In genomic region chr14:23071244-23071974, GRCh38 we compare ENCODE assay signal across 1 cellular context.
TF ChIP-seq lines count a peak whose summit lies in the region.

No MANE protein-coding gene starts in this region.

TF ChIP-seq in HepG2, 621 proteins besides CTCF, POLR2A, EP300 and RAD21 (continued from another document and continues in another):
- TF ChIP-seq, protein P1, sequence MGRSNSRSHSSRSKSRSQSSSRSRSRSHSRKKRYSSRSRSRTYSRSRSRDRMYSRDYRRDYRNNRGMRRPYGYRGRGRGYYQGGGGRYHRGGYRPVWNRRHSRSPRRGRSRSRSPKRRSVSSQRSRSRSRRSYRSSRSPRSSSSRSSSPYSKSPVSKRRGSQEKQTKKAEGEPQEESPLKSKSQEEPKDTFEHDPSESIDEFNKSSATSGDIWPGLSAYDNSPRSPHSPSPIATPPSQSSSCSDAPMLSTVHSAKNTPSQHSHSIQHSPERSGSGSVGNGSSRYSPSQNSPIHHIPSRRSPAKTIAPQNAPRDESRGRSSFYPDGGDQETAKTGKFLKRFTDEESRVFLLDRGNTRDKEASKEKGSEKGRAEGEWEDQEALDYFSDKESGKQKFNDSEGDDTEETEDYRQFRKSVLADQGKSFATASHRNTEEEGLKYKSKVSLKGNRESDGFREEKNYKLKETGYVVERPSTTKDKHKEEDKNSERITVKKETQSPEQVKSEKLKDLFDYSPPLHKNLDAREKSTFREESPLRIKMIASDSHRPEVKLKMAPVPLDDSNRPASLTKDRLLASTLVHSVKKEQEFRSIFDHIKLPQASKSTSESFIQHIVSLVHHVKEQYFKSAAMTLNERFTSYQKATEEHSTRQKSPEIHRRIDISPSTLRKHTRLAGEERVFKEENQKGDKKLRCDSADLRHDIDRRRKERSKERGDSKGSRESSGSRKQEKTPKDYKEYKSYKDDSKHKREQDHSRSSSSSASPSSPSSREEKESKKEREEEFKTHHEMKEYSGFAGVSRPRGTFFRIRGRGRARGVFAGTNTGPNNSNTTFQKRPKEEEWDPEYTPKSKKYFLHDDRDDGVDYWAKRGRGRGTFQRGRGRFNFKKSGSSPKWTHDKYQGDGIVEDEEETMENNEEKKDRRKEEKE (IDR thresholded peaks at IDR 0.05), result no peak
- TF ChIP-seq ZNF879 (CRISPR knock-in tag; IDR thresholded peaks at IDR 0.05) (peak; percentile 94), SMAD3 (CRISPR knock-in tag; IDR thresholded peaks at IDR 0.05) (peak; percentile 90), ZNF10 (CRISPR knock-in tag; IDR thresholded peaks at IDR 0.05; ENCODE audit: borderline replicate concordance, low read depth) (no peak), ZNF282 (IDR thresholded peaks at IDR 0.05; ENCODE audit: partially characterized antibody) (no peak), FOXP4 (CRISPR knock-in tag; IDR thresholded peaks at IDR 0.05) (no peak; the same call in 1 of the 2 replicates), ZFP36L2 (CRISPR knock-in tag; IDR thresholded peaks at IDR 0.05) (peak; percentile 28; the same call in 1 of the 2 replicates), CERS6 (CRISPR knock-in tag; IDR thresholded peaks at IDR 0.05) (no peak), NRL (CRISPR knock-in tag; IDR thresholded peaks at IDR 0.05; ENCODE audit: borderline replicate concordance) (no peak; the same call in 1 of the 2 replicates), ZNF552 (CRISPR knock-in tag; IDR thresholded peaks at IDR 0.05; ENCODE audit: borderline replicate concordance) (0 out of 2 replicates have a peak, but pooled peaks have one; percentile 15), SOX13 (IDR thresholded peaks at IDR 0.05) (no peak), SOX13 (CRISPR knock-in tag; conservative IDR thresholded peaks at IDR 0.05 in 1 of 2, IDR thresholded peaks at IDR 0.05 in 1 of 2) (peak in 1 of 2 experiments; percentile 34; a peak in 2 of 4 replicates), ZNF503 (CRISPR knock-in tag; IDR thresholded peaks at IDR 0.05) (no peak; the same call in 1 of the 2 replicates), SSRP1 (CRISPR knock-in tag; IDR thresholded peaks at IDR 0.05) (peak; percentile 92), NFE2 (CRISPR knock-in tag; IDR thresholded peaks at IDR 0.05) (no peak), ZNF414 (CRISPR knock-in tag; IDR thresholded peaks at IDR 0.05) (peak; percentile 95), TOPORS (CRISPR knock-in tag; IDR thresholded peaks at IDR 0.05) (peak; percentile 93; the same call in 1 of the 2 replicates), ZNF572 (CRISPR knock-in tag; IDR thresholded peaks at IDR 0.05) (peak; percentile 88), ZNF343 (CRISPR knock-in tag; IDR thresholded peaks at IDR 0.05) (peak; percentile 56; the same call in 1 of the 2 replicates), MTA1 (CRISPR knock-in tag; IDR thresholded peaks at IDR 0.05; ENCODE audit: borderline replicate concordance) (peak; percentile 82; the same call in 1 of the 2 replicates), SNRNP70 (IDR thresholded peaks at IDR 0.05; ENCODE audit: low read depth, low read length) (no peak), MED1 (CRISPR knock-in tag; IDR thresholded peaks at IDR 0.05) (peak; percentile 70), GRHL1 (CRISPR knock-in tag; conservative IDR thresholded peaks at IDR 0.05) (no peak), SOX6 (IDR thresholded peaks at IDR 0.05) (no peak), SOX6 (CRISPR knock-in tag; IDR thresholded peaks at IDR 0.05) (peak; percentile 69; the same call in 1 of the 2 replicates), BRF2 (CRISPR knock-in tag; IDR thresholded peaks at IDR 0.05) (peak; percentile 88; the same call in 1 of the 2 replicates), ZNF605 (CRISPR knock-in tag; IDR thresholded peaks at IDR 0.05) (peak; percentile 97), MEIS2 (CRISPR knock-in tag; IDR thresholded peaks at IDR 0.05) (no peak; the same call in none of the 2 replicates), PAWR (CRISPR knock-in tag; IDR thresholded peaks at IDR 0.05; ENCODE audit: borderline replicate concordance) (peak; percentile 65; the same call in 1 of the 2 replicates), KDM1A (CRISPR knock-in tag; IDR thresholded peaks at IDR 0.05) (no peak), GTF3A (CRISPR knock-in tag; conservative IDR thresholded peaks at IDR 0.05) (peak; percentile 73; the same call in 1 of the 2 replicates), ZFYVE20 (CRISPR knock-in tag; IDR thresholded peaks at IDR 0.05; ENCODE audit: borderline replicate concordance, low read depth) (0 out of 2 replicates have a peak, but pooled peaks have one; percentile 47), PBX2 (CRISPR knock-in tag; IDR thresholded peaks at IDR 0.05) (no peak), TAF1 (CRISPR knock-in tag; IDR thresholded peaks at IDR 0.05) (peak; percentile 98), HNRNPLL (IDR thresholded peaks at IDR 0.05; ENCODE audit: low read depth, low read length, poor library complexity, severe bottlenecking) (peak; percentile 56), MTF2 (CRISPR knock-in tag; IDR thresholded peaks at IDR 0.05; ENCODE audit: borderline replicate concordance) (peak; percentile 78; the same call in 1 of the 2 replicates), ZNF326 (CRISPR knock-in tag; IDR thresholded peaks at IDR 0.05; ENCODE audit: borderline replicate concordance) (peak; percentile 81; the same call in 1 of the 2 replicates), RXRB (CRISPR knock-in tag; IDR thresholded peaks at IDR 0.05; ENCODE audit: borderline replicate concordance) (peak; percentile 52; the same call in 1 of the 2 replicates), ZNF232 (CRISPR knock-in tag; IDR thresholded peaks at IDR 0.05; ENCODE audit: borderline replicate concordance) (peak; percentile 73; the same call in 1 of the 2 replicates), TMF1 (CRISPR knock-in tag; IDR thresholded peaks at IDR 0.05; ENCODE audit: low read depth) (peak; percentile 60; the same call in 1 of the 2 replicates), CBFB (CRISPR knock-in tag; IDR thresholded peaks at IDR 0.05) (no peak; the same call in 1 of the 2 replicates), RBAK (CRISPR knock-in tag; IDR thresholded peaks at IDR 0.05) (no peak; the same call in 1 of the 2 replicates)
- TF ChIP-seq, protein P2, sequence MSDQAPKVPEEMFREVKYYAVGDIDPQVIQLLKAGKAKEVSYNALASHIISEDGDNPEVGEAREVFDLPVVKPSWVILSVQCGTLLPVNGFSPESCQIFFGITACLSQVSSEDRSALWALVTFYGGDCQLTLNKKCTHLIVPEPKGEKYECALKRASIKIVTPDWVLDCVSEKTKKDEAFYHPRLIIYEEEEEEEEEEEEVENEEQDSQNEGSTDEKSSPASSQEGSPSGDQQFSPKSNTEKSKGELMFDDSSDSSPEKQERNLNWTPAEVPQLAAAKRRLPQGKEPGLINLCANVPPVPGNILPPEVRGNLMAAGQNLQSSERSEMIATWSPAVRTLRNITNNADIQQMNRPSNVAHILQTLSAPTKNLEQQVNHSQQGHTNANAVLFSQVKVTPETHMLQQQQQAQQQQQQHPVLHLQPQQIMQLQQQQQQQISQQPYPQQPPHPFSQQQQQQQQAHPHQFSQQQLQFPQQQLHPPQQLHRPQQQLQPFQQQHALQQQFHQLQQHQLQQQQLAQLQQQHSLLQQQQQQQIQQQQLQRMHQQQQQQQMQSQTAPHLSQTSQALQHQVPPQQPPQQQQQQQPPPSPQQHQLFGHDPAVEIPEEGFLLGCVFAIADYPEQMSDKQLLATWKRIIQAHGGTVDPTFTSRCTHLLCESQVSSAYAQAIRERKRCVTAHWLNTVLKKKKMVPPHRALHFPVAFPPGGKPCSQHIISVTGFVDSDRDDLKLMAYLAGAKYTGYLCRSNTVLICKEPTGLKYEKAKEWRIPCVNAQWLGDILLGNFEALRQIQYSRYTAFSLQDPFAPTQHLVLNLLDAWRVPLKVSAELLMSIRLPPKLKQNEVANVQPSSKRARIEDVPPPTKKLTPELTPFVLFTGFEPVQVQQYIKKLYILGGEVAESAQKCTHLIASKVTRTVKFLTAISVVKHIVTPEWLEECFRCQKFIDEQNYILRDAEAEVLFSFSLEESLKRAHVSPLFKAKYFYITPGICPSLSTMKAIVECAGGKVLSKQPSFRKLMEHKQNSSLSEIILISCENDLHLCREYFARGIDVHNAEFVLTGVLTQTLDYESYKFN (CRISPR knock-in tag; conservative IDR thresholded peaks at IDR 0.05), result peak; percentile 37; the same call in 1 of the 2 replicates
- TF ChIP-seq, protein P3, sequence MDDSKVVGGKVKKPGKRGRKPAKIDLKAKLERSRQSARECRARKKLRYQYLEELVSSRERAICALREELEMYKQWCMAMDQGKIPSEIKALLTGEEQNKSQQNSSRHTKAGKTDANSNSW (CRISPR knock-in tag; IDR thresholded peaks at IDR 0.05; ENCODE audit: borderline replicate concordance), result no peak
- TF ChIP-seq, protein P4, sequence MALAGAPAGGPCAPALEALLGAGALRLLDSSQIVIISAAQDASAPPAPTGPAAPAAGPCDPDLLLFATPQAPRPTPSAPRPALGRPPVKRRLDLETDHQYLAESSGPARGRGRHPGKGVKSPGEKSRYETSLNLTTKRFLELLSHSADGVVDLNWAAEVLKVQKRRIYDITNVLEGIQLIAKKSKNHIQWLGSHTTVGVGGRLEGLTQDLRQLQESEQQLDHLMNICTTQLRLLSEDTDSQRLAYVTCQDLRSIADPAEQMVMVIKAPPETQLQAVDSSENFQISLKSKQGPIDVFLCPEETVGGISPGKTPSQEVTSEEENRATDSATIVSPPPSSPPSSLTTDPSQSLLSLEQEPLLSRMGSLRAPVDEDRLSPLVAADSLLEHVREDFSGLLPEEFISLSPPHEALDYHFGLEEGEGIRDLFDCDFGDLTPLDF (CRISPR knock-in tag; IDR thresholded peaks at IDR 0.05), result no peak
